ENCODE assay signal across 9 cellular contexts in the genomic region with DNA sequence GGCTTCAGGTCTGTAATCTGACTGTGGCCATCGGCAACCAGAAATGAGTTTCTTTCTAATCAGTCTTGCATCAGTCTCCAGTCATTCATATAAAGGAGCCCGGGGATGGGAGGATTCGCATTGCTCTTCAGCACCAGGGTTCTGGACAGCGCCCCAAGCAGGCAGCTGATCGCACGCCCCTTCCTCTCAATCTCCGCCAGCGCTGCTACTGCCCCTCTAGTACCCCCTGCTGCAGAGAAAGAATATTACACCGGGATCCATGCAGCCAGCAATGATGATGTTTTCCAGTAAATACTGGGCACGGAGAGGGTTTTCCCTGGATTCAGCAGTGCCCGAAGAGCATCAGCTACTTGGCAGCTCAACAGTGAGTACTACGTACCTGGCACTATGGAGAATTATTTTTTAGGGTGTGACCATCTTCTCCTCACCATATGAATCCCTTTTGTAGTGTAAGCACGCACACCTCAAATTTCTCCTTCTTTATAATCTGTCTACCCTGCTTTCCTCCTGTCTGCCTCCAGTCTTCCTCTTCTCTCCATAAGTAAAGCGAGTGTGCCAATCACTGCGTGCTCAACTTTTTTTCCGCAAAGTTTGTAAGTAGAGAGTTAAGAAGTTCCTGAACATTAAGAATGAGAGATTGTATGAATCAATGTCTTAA. TPM values are rescaled to one million over a fixed set of nuclear protein-coding genes. Genes with fewer than 3 reads are reported as not detected.
DNase-seq lines count a peak whose midpoint lies in the region; ATAC-seq, FAIRE-seq and TF ChIP-seq lines count a peak whose summit lies in the region.
"Had no signal": no experiment of that assay in that cellular context is flagged by ENCODE, and none has a peak within 500 bp of the region (broad histone marks: within the 10 kb centered on the region; RNA-seq: fewer than 3 reads in every experiment).

Gene TPH2, plus strand, starts transcription at position 118 of the 658 bp plus-strand sequence. Its CDS starts 142 bp downstream, at position 260.

- peaks cover 2% of the 10 kb centered on the region for H3K4me1 Mint-ChIP-seq in activated T-cell treated with anti-CD3 and anti-CD28 coated beads, Interleukin-2, amount 50 U/mL, for 4 hours (ENCODE audit: low read depth)

- no peak for TF ChIP-seq POLR2A in H54 (IDR thresholded peaks at IDR 0.05; ENCODE audit: low read depth, low read length)

- no peak within 1 kb of the TSS for H3K4me3 Mint-ChIP-seq in activated T-cell treated with anti-CD3 and anti-CD28 coated beads, Interleukin-2, amount 50 U/mL, for 4 hours
- H3K4me3 Mint-ChIP-seq: natural killer cell treated with Interleukin-12 subunit alpha and Interleukin-12 subunit beta and Interleukin-15 and Interleukin-18, amount 100 ng/mL, for 72 hours had no signal

- no peak for FAIRE-seq in H54 (lab: Jason Lieb, UNC)

- no peaks in the 10 kb centered on the region for H3K9me3 Mint-ChIP-seq in activated T-cell treated with anti-CD3 and anti-CD28 coated beads, Interleukin-2, amount 50 U/mL, for 4 hours
- H3K9me3 Mint-ChIP-seq: natural killer cell treated with Interleukin-12 subunit alpha and Interleukin-12 subunit beta and Interleukin-15 and Interleukin-18, amount 100 ng/mL, for 72 hours had no signal

- ATAC-seq in GM18498 (IDR thresholded peaks at IDR 0.05; ENCODE audit: unreplicated experiment) (peak; percentile 78), HG03196 (IDR thresholded peaks at IDR 0.05; ENCODE audit: unreplicated experiment) (peak; percentile 68)
- ATAC-seq in activated T-cell treated with anti-CD3 and anti-CD28 coated beads, Interleukin-2, amount 50 U/mL, for 4 hours: peak in 1 of 2 donors; percentile 51

- H3K27ac ChIP-seq in 22Rv1: no peak within 1 kb of the TSS

- H3K36me3 Mint-ChIP-seq in activated T-cell treated with anti-CD3 and anti-CD28 coated beads, Interleukin-2, amount 50 U/mL, for 4 hours (ENCODE audit: insufficient read depth): no peaks in the 10 kb centered on the region

- peak; percentile 98 for TF ChIP-seq CTCF in 22Rv1 (IDR thresholded peaks at IDR 0.05)

- H3K27me3 Mint-ChIP-seq in activated T-cell treated with anti-CD3 and anti-CD28 coated beads, Interleukin-2, amount 50 U/mL, for 4 hours (ENCODE audit: low read depth): peaks cover 56% of the 10 kb centered on the region

- DNase-seq in NOMO-1 (lab: John Stamatoyannopoulos, UW; ENCODE audit: unreplicated experiment in 2 of 2): peak; percentile 37 to 46
- DNase-seq in activated T-cell treated with anti-CD3 and anti-CD28 coated beads, Interleukin-2, amount 50 U/mL, for 4 hours: peak; percentile 4
- DNase-seq in glomerular visceral epithelial cell (ENCODE audit: extremely low spot score): peak; percentile 45
- DNase-seq in retina: peak; percentile 85
- DNase-seq in H54 (ENCODE audit: insufficient read length, low spot score): no peak

RNA-seq across cellular contexts. Expression of gene TPH2, which starts in this region (rescaled TPM):
- total RNA-seq in activated T-cell treated with anti-CD3 and anti-CD28 coated beads, Interleukin-2, amount 50 U/mL, for 4 hours: not detected
- total RNA-seq: natural killer cell treated with Interleukin-12 subunit alpha and Interleukin-12 subunit beta and Interleukin-15 and Interleukin-18, amount 100 ng/mL, for 72 hours had no signal

Comparison
In these comparisons a context has a peak if more than half of its experiments do, and no peak if none do; other contexts are left out.
1. Peak in DNase-seq in activated T-cell treated with anti-CD3 and anti-CD28 coated beads, Interleukin-2, amount 50 U/mL, for 4 hours; RNA of the gene not detected or under 1 TPM.